ENCODE assay signal across 1 cellular context in genomic region chr6:119405114-119405513, GRCh38.
A peak's percentile ranks its signal among the peaks of the same experiment; 100 is the strongest.
TF ChIP-seq lines count a peak whose summit lies in the region.
"Not testable (repeated sequence)": the region's sequence is repeated elsewhere in the genome, so short reads cannot be mapped to it uniquely, and the experiment has no call there.

No MANE protein-coding gene starts in this region.

- not testable (repeated sequence) for H3K4me3 ChIP-seq in HEK293 (ENCODE audit: low read depth, low read length)

- H3K9me3 ChIP-seq in HEK293 (ENCODE audit: control insufficient read depth, insufficient read depth, low read depth, low read length) = not testable (repeated sequence)

- CTCF ChIA-PET in HEK293 (lab: Yijun Ruan, JAX) = not testable (repeated sequence)

- H3K27ac ChIP-seq in HEK293 (ENCODE audit: extremely low read depth, low read depth, low read length) = not testable (repeated sequence)

- not testable (repeated sequence) for H3K4me1 ChIP-seq in HEK293 (ENCODE audit: control insufficient read depth, insufficient read depth, low read length)

- POLR2A ChIA-PET in HEK293 (lab: Yijun Ruan, JAX) = not testable (repeated sequence)

- H3K36me3 ChIP-seq in HEK293 (ENCODE audit: control insufficient read depth in 2 of 2, insufficient read depth in 1 of 2, low read length in 2 of 2) = not testable (repeated sequence)

- not testable (repeated sequence) for TF ChIP-seq CTCF in HEK293 (tag by site-specific recombination; IDR thresholded peaks at IDR 0.05)

TF ChIP-seq in HEK293, 187 proteins besides CTCF, POLR2A, EP300 and RAD21:
- TF ChIP-seq SCRT2 (tag by site-specific recombination; IDR thresholded peaks at IDR 0.05) = peak; percentile 42; the same call in 1 of the 2 replicates
